Comparison of ENCODE assay signal across 8 cellular contexts in genomic region chr18:45275367-45276113, GRCh38.
DNase-seq lines count a peak whose midpoint lies in the region; ATAC-seq and TF ChIP-seq lines count a peak whose summit lies in the region.

No MANE protein-coding gene starts in this region.

- intact Hi-C loops in Caco-2 (cut with micrococcal nuclease; ENCODE audit: unreplicated experiment): loop anchor here (1.0 kb wide), 1 partner anchor 109 kb away; no protein-coding TSS in a partner anchor
- intact Hi-C loops in activated CD8-positive, alpha-beta T cell treated with anti-CD3 and anti-CD28 coated beads for 36 hours (cut with micrococcal nuclease): loop anchor here (2.0 kb wide), 1 partner anchor 107 kb away; no protein-coding TSS in a partner anchor

- DNase-seq in Caco-2: peak in 1 of 2 experiments; percentile 6
- peak; percentile 20 to 31 for DNase-seq in HL-60 (ENCODE audit: low read depth in 1 of 2, low spot score in 1 of 2)
- no peak for DNase-seq in activated CD8-positive, alpha-beta T cell treated with anti-CD3 and anti-CD28 coated beads for 36 hours
- DNase-seq in activated naive CD4-positive, alpha-beta T cell treated with anti-CD3 and anti-CD28 coated beads, Interleukin-2, amount 10 ng/mL, durations not matched to agents 7 days and 5 days: no peak
- no peak for DNase-seq in pons (ENCODE audit: low spot score)
- DNase-seq in UCSD-AML1 (lab: John Stamatoyannopoulos, UW; ENCODE audit: unreplicated experiment): no peak

- BruUV-seq in Caco-2 (replicated peaks; lab: Mats Ljungman, UMichigan): no TSS peak

- H3K4me1 ChIP-seq in Caco-2 (no peaks in the 10 kb centered on the region), liver (ENCODE audit: control insufficient read depth in 4 of 4, insufficient read depth in 4 of 4, low read length in 3 of 4) (peaks cover 2 to 14% (median 11%) of the 10 kb centered on the region in 4 donors)

- H3K27me3 ChIP-seq in Caco-2 (replicated peaks; ENCODE audit: control insufficient read depth, insufficient read depth, low read length) (no peaks in the 10 kb centered on the region), HL-60 (ENCODE audit: insufficient read depth, poor library complexity, severe bottlenecking) (peaks cover 1% of the 10 kb centered on the region), liver (ENCODE audit: control insufficient read depth in 4 of 4, insufficient read depth in 4 of 4, low read length in 3 of 4) (no peaks in the 10 kb centered on the region)

- H3K27ac Mint-ChIP-seq in Caco-2 (ENCODE audit: unreplicated experiment): no peak overlapping the region
- no peak overlapping the region for H3K27ac Mint-ChIP-seq in activated CD8-positive, alpha-beta T cell treated with anti-CD3 and anti-CD28 coated beads for 36 hours
- no peak overlapping the region for H3K27ac Mint-ChIP-seq in activated naive CD4-positive, alpha-beta T cell treated with anti-CD3 and anti-CD28 coated beads, Interleukin-2, amount 10 ng/mL, durations not matched to agents 7 days and 5 days

- WGBS in liver: 82% methylated on average over 5 of the region's 5 CpGs

- peak; percentile 62 to 68 for TF ChIP-seq RAD21 in liver (IDR thresholded peaks at IDR 0.05)

- H3K36me3 Mint-ChIP-seq in Caco-2 (ENCODE audit: insufficient read depth, unreplicated experiment): no peaks in the 10 kb centered on the region
- H3K36me3 Mint-ChIP-seq in activated CD8-positive, alpha-beta T cell treated with anti-CD3 and anti-CD28 coated beads for 36 hours (ENCODE audit: low read depth): no peaks in the 10 kb centered on the region
- no peaks in the 10 kb centered on the region for H3K36me3 Mint-ChIP-seq in activated naive CD4-positive, alpha-beta T cell treated with anti-CD3 and anti-CD28 coated beads, Interleukin-2, amount 10 ng/mL, durations not matched to agents 7 days and 5 days

- H3K4me3 ChIP-seq in Caco-2 (ENCODE audit: low read depth, low read length) (no peak overlapping the region), HL-60 (replicated peaks; ENCODE audit: insufficient read depth, low read length) (no peak overlapping the region), liver (ENCODE audit: low read depth in 1 of 3, low read length in 3 of 3) (no peak overlapping the region)

- TF ChIP-seq CTCF in Caco-2 (IDR thresholded peaks at IDR 0.05; ENCODE audit: insufficient read depth in 1 of 2, low read depth in 1 of 2, low read length in 1 of 2, severe bottlenecking in 1 of 2, unreplicated experiment in 1 of 2) (peak; percentile 44 to 50), HL-60 (IDR thresholded peaks at IDR 0.05; ENCODE audit: insufficient read depth, low read length) (peak; percentile 97), liver (IDR thresholded peaks at IDR 0.05; ENCODE audit: low read depth, low read length, missing input control) (peak; percentile 51)
- TF ChIP-seq CTCF in activated CD8-positive, alpha-beta T cell treated with anti-CD3 and anti-CD28 coated beads for 36 hours (IDR thresholded peaks at IDR 0.05): peak; percentile 95

- no peaks in the 10 kb centered on the region for H3K9me3 Mint-ChIP-seq in Caco-2 (ENCODE audit: unreplicated experiment)
- peaks cover 4% of the 10 kb centered on the region for H3K9me3 Mint-ChIP-seq in activated CD8-positive, alpha-beta T cell treated with anti-CD3 and anti-CD28 coated beads for 36 hours
- no peaks in the 10 kb centered on the region for H3K9me3 Mint-ChIP-seq in activated naive CD4-positive, alpha-beta T cell treated with anti-CD3 and anti-CD28 coated beads, Interleukin-2, amount 10 ng/mL, durations not matched to agents 7 days and 5 days

- ATAC-seq in activated CD8-positive, alpha-beta T cell treated with anti-CD3 and anti-CD28 coated beads for 36 hours: no peak
- no peak for ATAC-seq in GM18505 (IDR thresholded peaks at IDR 0.05; ENCODE audit: unreplicated experiment)

- TF ChIP-seq POLR2A in GM18505 (IDR thresholded peaks at IDR 0.05; ENCODE audit: borderline replicate concordance, extremely low read depth, insufficient read depth, insufficient read length): no peak

- H3K27ac ChIP-seq in HL-60 (replicated peaks) (no peak overlapping the region), liver (ENCODE audit: low read depth in 1 of 2, low read length in 2 of 2) (no peak overlapping the region)

- no peak overlapping the region for H3K4me3 Mint-ChIP-seq in Caco-2 (ENCODE audit: unreplicated experiment)
- no peak overlapping the region for H3K4me3 Mint-ChIP-seq in activated CD8-positive, alpha-beta T cell treated with anti-CD3 and anti-CD28 coated beads for 36 hours
- H3K4me3 Mint-ChIP-seq in activated naive CD4-positive, alpha-beta T cell treated with anti-CD3 and anti-CD28 coated beads, Interleukin-2, amount 10 ng/mL, durations not matched to agents 7 days and 5 days: no peak overlapping the region

- H3K9ac ChIP-seq in liver (ENCODE audit: low read depth in 1 of 2, low read length in 2 of 2): no peak overlapping the region

- H3K27me3 Mint-ChIP-seq in Caco-2 (ENCODE audit: insufficient read depth, unreplicated experiment): no peaks in the 10 kb centered on the region
- H3K27me3 Mint-ChIP-seq in activated CD8-positive, alpha-beta T cell treated with anti-CD3 and anti-CD28 coated beads for 36 hours: no peaks in the 10 kb centered on the region
- no peaks in the 10 kb centered on the region for H3K27me3 Mint-ChIP-seq in activated naive CD4-positive, alpha-beta T cell treated with anti-CD3 and anti-CD28 coated beads, Interleukin-2, amount 10 ng/mL, durations not matched to agents 7 days and 5 days

- no peaks in the 10 kb centered on the region for H3K4me1 Mint-ChIP-seq in Caco-2 (ENCODE audit: low read depth, unreplicated experiment)
- no peaks in the 10 kb centered on the region for H3K4me1 Mint-ChIP-seq in activated CD8-positive, alpha-beta T cell treated with anti-CD3 and anti-CD28 coated beads for 36 hours (ENCODE audit: low read depth)
- no peaks in the 10 kb centered on the region for H3K4me1 Mint-ChIP-seq in activated naive CD4-positive, alpha-beta T cell treated with anti-CD3 and anti-CD28 coated beads, Interleukin-2, amount 10 ng/mL, durations not matched to agents 7 days and 5 days

- H3K36me3 ChIP-seq in Caco-2 (ENCODE audit: control insufficient read depth, insufficient read depth, low read length) (no peaks in the 10 kb centered on the region), liver (ENCODE audit: control insufficient read depth in 4 of 4, insufficient read depth in 3 of 4, low read depth in 1 of 4, low read length in 3 of 4) (no peaks in the 10 kb centered on the region)

- CTCF ChIA-PET in Caco-2 (lab: Charles Lee): no interaction called here
- CTCF ChIA-PET in activated CD8-positive, alpha-beta T cell treated with anti-CD3 and anti-CD28 coated beads for 36 hours (lab: Charles Lee): interaction anchor here (0.6 to 3.9 kb wide), 17 partner anchors 8 to 1184 kb away, joined by 3 to 37 read pairs (median 4); no protein-coding TSS in a partner anchor
- CTCF ChIA-PET in activated naive CD4-positive, alpha-beta T cell treated with anti-CD3 and anti-CD28 coated beads, Interleukin-2, amount 10 ng/mL, durations not matched to agents 7 days and 5 days (lab: Charles Lee): interaction anchor here (0.6 to 3.0 kb wide), 2 partner anchors 9 to 110 kb away, joined by 3 to 14 read pairs; no protein-coding TSS in a partner anchor

- POLR2A ChIA-PET in Caco-2 (lab: Charles Lee): no interaction called here
- POLR2A ChIA-PET in activated CD8-positive, alpha-beta T cell treated with anti-CD3 and anti-CD28 coated beads for 36 hours (lab: Charles Lee): no interaction called here

- H3K9me3 ChIP-seq in Caco-2 (no peaks in the 10 kb centered on the region), liver (ENCODE audit: control insufficient read depth in 4 of 4, low read length in 3 of 4) (peaks cover 0 to 1% (median 0%) of the 10 kb centered on the region in 4 donors)

TF ChIP-seq in liver, 16 proteins besides CTCF, POLR2A, EP300 and RAD21:
- no peak for TF ChIP-seq FOXA2 (IDR thresholded peaks at IDR 0.05)
- TF ChIP-seq SP1 (IDR thresholded peaks at IDR 0.05): no peak
- no peak for TF ChIP-seq ATF3 (IDR thresholded peaks at IDR 0.05)
- no peak for TF ChIP-seq GABPA (IDR thresholded peaks at IDR 0.05 in 1 of 2, conservative IDR thresholded peaks at IDR 0.05 in 1 of 2)
- TF ChIP-seq YY1 (IDR thresholded peaks at IDR 0.05): no peak
- TF ChIP-seq EGR1 (IDR thresholded peaks at IDR 0.05; ENCODE audit: low read depth in 2 of 2): no peak
- TF ChIP-seq RXRA (IDR thresholded peaks at IDR 0.05): no peak
- TF ChIP-seq NR2F2 (IDR thresholded peaks at IDR 0.05): no peak
- no peak for TF ChIP-seq HNF4G (IDR thresholded peaks at IDR 0.05)

Comparison
In these comparisons a context has a peak if more than half of its experiments do, and no peak if none do; other contexts are left out.
1. DNase-seq: peak in HL-60 (2 of 2); none in activated CD8-positive, alpha-beta T cell treated with anti-CD3 and anti-CD28 coated beads for 36 hours (single experiment), activated naive CD4-positive, alpha-beta T cell treated with anti-CD3 and anti-CD28 coated beads, Interleukin-2, amount 10 ng/mL, durations not matched to agents 7 days and 5 days (single experiment), pons (single experiment) and UCSD-AML1 (single experiment).
2. CTCF ChIP-seq: peak in every context shown above with its lines; median percentile 97 in HL-60; 95 in activated CD8-positive, alpha-beta T cell treated with anti-CD3 and anti-CD28 coated beads for 36 hours; 51 in liver; 47 in Caco-2.